In the genomic region with DNA sequence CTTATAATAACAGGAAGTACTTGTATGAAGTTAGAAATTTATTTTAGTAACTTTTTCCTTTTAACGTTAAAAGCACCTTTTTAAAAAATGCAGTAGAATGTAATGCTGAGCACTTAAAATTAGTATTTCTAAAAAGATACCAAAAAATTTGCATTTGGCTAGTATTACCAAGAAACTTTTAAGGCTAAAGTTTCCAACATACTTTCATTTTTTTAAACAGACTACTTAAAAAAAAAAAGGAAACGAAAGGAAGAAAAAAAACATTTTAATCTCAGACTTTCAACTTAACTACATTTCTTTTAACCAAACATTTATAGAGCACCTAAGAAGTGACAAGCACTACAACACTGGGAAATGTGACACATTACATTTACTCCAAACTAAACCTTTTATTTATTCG, we compare ENCODE assay signal across 8 cellular contexts. TPM values are rescaled to one million over a fixed set of nuclear protein-coding genes. Genes with fewer than 3 reads are reported as not detected.
DNase-seq lines count a peak whose midpoint lies in the region; ATAC-seq, FAIRE-seq and TF ChIP-seq lines count a peak whose summit lies in the region.

No MANE protein-coding gene starts in this region.

- no peak for TF ChIP-seq CTCF in fibroblast of villous mesenchyme (IDR thresholded peaks at IDR 0.05; ENCODE audit: insufficient read depth, low read depth, low read length)

- peak overlapping the region; percentile 85 for H3K27ac Mint-ChIP-seq in activated CD4-positive, alpha-beta T cell treated with anti-CD3 and anti-CD28 coated beads, Interleukin-2, amount 10 ng/mL, durations not matched to agents 24 days and 14 days
- H3K27ac Mint-ChIP-seq in T-cell, result peak overlapping the region; percentile 96 to 97

- H3K36me3 ChIP-seq in skeletal muscle tissue (ENCODE audit: control insufficient read depth in 3 of 3, insufficient read depth in 3 of 3, low read length in 3 of 3), result peaks cover 0 to 2% (median 0%) of the 10 kb centered on the region in 3 donors

- no peak overlapping the region for H3K27ac ChIP-seq in skeletal muscle tissue (ENCODE audit: low read depth, low read length)

- peak overlapping the region in 2 of 3 donors; percentile 12 to 33 for H3K9ac ChIP-seq in skeletal muscle tissue (ENCODE audit: low read depth in 1 of 3, low read length in 3 of 3)

- H3K36me3 Mint-ChIP-seq in activated CD4-positive, alpha-beta T cell treated with anti-CD3 and anti-CD28 coated beads, Interleukin-2, amount 10 ng/mL, durations not matched to agents 24 days and 14 days (ENCODE audit: low read depth), result peaks cover 41% of the 10 kb centered on the region
- peaks cover 22% of the 10 kb centered on the region for H3K36me3 Mint-ChIP-seq in T-cell

- FAIRE-seq in GM12892 (lab: Jason Lieb, UNC), result no peak

- no peak for ATAC-seq in T-cell (replicated peaks in 1 of 4)

- CTCF ChIA-PET in T-cell (lab: Charles Lee), result interaction anchor here (0.6 to 2.1 kb wide), 6 partner anchors 12 to 187 kb away, joined by 3 to 9 read pairs (median 4); no protein-coding TSS in a partner anchor

- no peaks in the 10 kb centered on the region for H3K9me3 ChIP-seq in skeletal muscle tissue (ENCODE audit: control insufficient read depth in 3 of 3, low read length in 3 of 3)

- peaks cover 16 to 40% (median 30%) of the 10 kb centered on the region in 3 donors for H3K4me1 ChIP-seq in skeletal muscle tissue (ENCODE audit: control insufficient read depth in 3 of 3, insufficient read depth in 3 of 3, low read length in 3 of 3)

- H3K4me3 Mint-ChIP-seq in activated CD4-positive, alpha-beta T cell treated with anti-CD3 and anti-CD28 coated beads, Interleukin-2, amount 10 ng/mL, durations not matched to agents 24 days and 14 days, result peak overlapping the region; percentile 99
- peak overlapping the region in 2 of 3 donors; percentile 99 to 100 for H3K4me3 Mint-ChIP-seq in T-cell

- no peak for DNase-seq in activated CD4-positive, alpha-beta T cell treated with anti-CD3 and anti-CD28 coated beads, Interleukin-2, amount 10 ng/mL, durations not matched to agents 24 days and 14 days
- no peak for DNase-seq in activated CD4-positive, alpha-beta T cell treated with anti-CD3 and anti-CD28 coated beads for 4 hours
- no peak for DNase-seq in T-cell
- DNase-seq in fibroblast of villous mesenchyme (ENCODE audit: low read depth), result no peak
- DNase-seq in GM12892 (ENCODE audit: insufficient read length), result no peak
- DNase-seq in occipital lobe (lab: John Stamatoyannopoulos, UW), result no peak
- DNase-seq in HuH-7.5 (ENCODE audit: low spot score), result no peak

- H3K4me3 ChIP-seq in fibroblast of villous mesenchyme (ENCODE audit: low read depth, low read length), result peak overlapping the region; percentile 98
- no peak overlapping the region for H3K4me3 ChIP-seq in skeletal muscle tissue (ENCODE audit: low read length in 3 of 3)

- TF ChIP-seq POLR2A in GM12892 (IDR thresholded peaks at IDR 0.05; ENCODE audit: low read depth, low read length), result no peak

- intact Hi-C loops in activated CD4-positive, alpha-beta T cell treated with anti-CD3 and anti-CD28 coated beads, Interleukin-2, amount 10 ng/mL, durations not matched to agents 24 days and 14 days (cut with micrococcal nuclease), result loop anchor here (5.0 to 10.0 kb wide), 5 partner anchors 118 to 953 kb away; partner anchors contain the start of gene COA6

- H3K27me3 Mint-ChIP-seq in activated CD4-positive, alpha-beta T cell treated with anti-CD3 and anti-CD28 coated beads, Interleukin-2, amount 10 ng/mL, durations not matched to agents 24 days and 14 days, result no peaks in the 10 kb centered on the region
- no peaks in the 10 kb centered on the region for H3K27me3 Mint-ChIP-seq in T-cell

- H3K4me1 Mint-ChIP-seq in activated CD4-positive, alpha-beta T cell treated with anti-CD3 and anti-CD28 coated beads, Interleukin-2, amount 10 ng/mL, durations not matched to agents 24 days and 14 days, result peaks cover 41% of the 10 kb centered on the region
- peaks cover 56 to 60% (median 59%) of the 10 kb centered on the region in 3 donors for H3K4me1 Mint-ChIP-seq in T-cell

- POLR2A ChIA-PET in T-cell (lab: Charles Lee), result interaction anchor here (0.6 to 2.1 kb wide), 8 partner anchors 18 to 166 kb away, joined by 3 to 7 read pairs (median 4); no protein-coding TSS in a partner anchor

- H3K27me3 ChIP-seq in skeletal muscle tissue (ENCODE audit: control insufficient read depth in 3 of 3, insufficient read depth in 3 of 3, low read length in 3 of 3), result no peaks in the 10 kb centered on the region

- H3K9me3 Mint-ChIP-seq in activated CD4-positive, alpha-beta T cell treated with anti-CD3 and anti-CD28 coated beads, Interleukin-2, amount 10 ng/mL, durations not matched to agents 24 days and 14 days, result no peaks in the 10 kb centered on the region
- no peaks in the 10 kb centered on the region for H3K9me3 Mint-ChIP-seq in T-cell

RNA-seq across cellular contexts. Expression of gene ARID4B, which starts 2.8 kb away (rescaled TPM):
- 50.8 and 50.9 TPM in 2 replicates for total RNA-seq in activated CD4-positive, alpha-beta T cell treated with anti-CD3 and anti-CD28 coated beads, Interleukin-2, amount 10 ng/mL, durations not matched to agents 24 days and 14 days
- total RNA-seq in T-cell (100 to 1,000 TPM in 2 of 5 donors, 10 to 100 TPM in 3; 70.4 to 151 (median 79.1) TPM), fibroblast of villous mesenchyme (33.8 and 40.2 TPM in 2 replicates), skeletal muscle tissue (23.0 TPM), occipital lobe (87.0 TPM)
- 25.0 TPM for polyA plus RNA-seq in GM12892 (2012; ENCODE audit: missing spikeins)

RNA-seq across cellular contexts. Expression of gene GGPS1, which starts 3.2 kb away (rescaled TPM):
- 30.8 and 33.9 TPM in 2 replicates for total RNA-seq in activated CD4-positive, alpha-beta T cell treated with anti-CD3 and anti-CD28 coated beads, Interleukin-2, amount 10 ng/mL, durations not matched to agents 24 days and 14 days
- total RNA-seq in T-cell (10 to 100 TPM; 32.2 to 44.0 (median 39.8) TPM), fibroblast of villous mesenchyme (21.3 and 25.9 TPM in 2 replicates), skeletal muscle tissue (15.1 TPM), occipital lobe (35.2 TPM)
- 18.1 TPM for polyA plus RNA-seq in GM12892 (2012; ENCODE audit: missing spikeins)

RNA-seq across cellular contexts. Expression of gene TBCE, which starts 42.1 kb away (rescaled TPM):
- total RNA-seq in activated CD4-positive, alpha-beta T cell treated with anti-CD3 and anti-CD28 coated beads, Interleukin-2, amount 10 ng/mL, durations not matched to agents 24 days and 14 days, result 24.0 and 24.2 TPM in 2 replicates
- total RNA-seq in T-cell, result 10 to 100 TPM; 15.6 to 21.5 (median 18.6) TPM
- 22.9 and 28.5 TPM in 2 replicates for total RNA-seq in fibroblast of villous mesenchyme
- total RNA-seq in skeletal muscle tissue, result 32.9 TPM
- 27.6 TPM for polyA plus RNA-seq in GM12892 (2012; ENCODE audit: missing spikeins)
- total RNA-seq in occipital lobe, result 47.1 TPM
